14 cellular contexts compared by ENCODE assay signal in genomic region chr4:3051141-3051897, GRCh38. TPM values are rescaled to one million over a fixed set of nuclear protein-coding genes. Genes with fewer than 3 reads are reported as not detected.
"Had no signal": no experiment of that assay in that cellular context is flagged by ENCODE, and none has a peak within 500 bp of the region (broad histone marks: within the 10 kb centered on the region; RNA-seq: fewer than 3 reads in every experiment).

No MANE protein-coding gene starts in this region.

RNA-seq across cellular contexts. Expression of gene HTT-AS, which starts 23.0 kb away (rescaled TPM):
- total RNA-seq: activated B cell treated with CpG ODN at 0.5 μM for 24 hours; activated CD4-positive, alpha-beta memory T cell treated with anti-CD3 and anti-CD28 coated beads for 36 hours; activated CD4-positive, alpha-beta memory T cell treated with anti-CD3 and anti-CD28 coated beads, Interleukin-2, amount 10 ng/mL, durations not matched to agents 7 days and 5 days; activated CD4-positive, alpha-beta T cell treated with anti-CD3 and anti-CD28 coated beads for 36 hours; activated CD4-positive, alpha-beta T cell treated with anti-CD3 and anti-CD28 coated beads, Interleukin-2, amount 10 ng/mL, durations not matched to agents 24 days and 14 days; activated CD4-positive, alpha-beta T cell treated with anti-CD3 and anti-CD28 coated beads, Interleukin-2, amount 10 ng/mL, durations not matched to agents 7 days and 5 days; activated CD8-positive, alpha-beta memory T cell treated with anti-CD3 and anti-CD28 coated beads for 36 hours; activated CD8-positive, alpha-beta memory T cell treated with anti-CD3 and anti-CD28 coated beads, Interleukin-2, amount 10 ng/mL, durations not matched to agents 7 days and 5 days; activated CD8-positive, alpha-beta T cell treated with anti-CD3 and anti-CD28 coated beads for 36 hours; activated CD8-positive, alpha-beta T cell treated with anti-CD3 and anti-CD28 coated beads, Interleukin-2, amount 10 ng/mL, durations not matched to agents 7 days and 5 days; T-cell; T-helper 1 cell treated with Interleukin-12 subunit alpha and Interleukin-12 subunit beta and Interleukin-4 antibody, amounts not matched to agents 30 ng/mL and 1 ng/mL, for 36 hours; T-helper 2 cell treated with Interferon-gamma antibody and Interleukin-4, amounts not matched to agents 100 ng/mL and 5 ng/mL, for 36 hours; WTC11 had no signal
